In the genomic region with DNA sequence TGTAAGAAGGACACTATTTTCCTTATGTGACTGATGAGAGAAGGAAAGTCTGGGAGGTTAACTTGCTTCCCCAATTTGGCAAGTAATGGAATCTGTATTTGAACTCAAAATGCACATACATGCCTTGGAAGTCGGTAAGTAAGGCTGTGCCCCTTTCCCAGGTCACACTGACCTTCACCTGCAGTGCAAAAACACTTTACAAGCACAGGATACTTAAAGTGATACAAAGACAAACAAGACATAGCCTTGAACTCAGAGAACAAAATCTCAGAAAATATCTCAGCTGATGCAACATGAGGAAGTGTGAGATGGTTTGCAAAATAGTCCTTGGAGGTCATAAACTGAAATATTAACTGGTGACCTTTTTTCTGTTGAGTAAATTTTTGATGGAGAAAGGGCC, we compare ENCODE assay signal across 21 cellular contexts.
DNase-seq lines count a peak whose midpoint lies in the region; ATAC-seq, FAIRE-seq and TF ChIP-seq lines count a peak whose summit lies in the region.
"Had no signal": no experiment of that assay in that cellular context is flagged by ENCODE, and none has a peak within 500 bp of the region (broad histone marks: within the 10 kb centered on the region; RNA-seq: fewer than 3 reads in every experiment).

No MANE protein-coding gene starts in this region.

- H3K27ac ChIP-seq in HepG2 (ENCODE audit: extremely low read length, insufficient read depth, low read length), result no peak overlapping the region
- no peak overlapping the region for H3K27ac ChIP-seq in right lobe of liver
- H3K27ac ChIP-seq in OCI-LY3 (ENCODE audit: low read length), result no peak overlapping the region
- no peak overlapping the region for H3K27ac ChIP-seq in mesendoderm (ENCODE audit: low read depth, low read length)
- H3K27ac ChIP-seq: 22Rv1; A549; BLaER1 treated with 17β-estradiol and CSF1 and Interleukin-3, amounts not matched to agents 10 nM and 100 nM; C4-2B had no signal

- H4K20me1 ChIP-seq in HepG2 (ENCODE audit: insufficient read depth, low read length) (no peaks in the 10 kb centered on the region), OCI-LY3 (ENCODE audit: insufficient read depth, low read length) (no peaks in the 10 kb centered on the region)
- H4K20me1 ChIP-seq: BLaER1 treated with 17β-estradiol and CSF1 and Interleukin-3, amounts not matched to agents 10 nM and 100 nM had no signal

- H3K4me2 ChIP-seq in HepG2 (ENCODE audit: low read depth, low read length), result no peak overlapping the region
- no peak overlapping the region for H3K4me2 ChIP-seq in OCI-LY3 (ENCODE audit: low read length)
- no peak overlapping the region for H3K4me2 ChIP-seq in mesendoderm (ENCODE audit: low read length)
- H3K4me2 ChIP-seq: A549; BLaER1 treated with 17β-estradiol and CSF1 and Interleukin-3, amounts not matched to agents 10 nM and 100 nM had no signal

- H4K8ac ChIP-seq in mesendoderm (ENCODE audit: low read depth, low read length), result no peak overlapping the region

- no peak overlapping the region for H2BK120ac ChIP-seq in mesendoderm (ENCODE audit: low read depth, low read length)

- CTCF ChIA-PET in HepG2 (lab: Yijun Ruan, JAX; ENCODE audit: low intra/inter-chr PET ratio, low total read pairs), result no interaction called here

- H2AFZ ChIP-seq in HepG2 (ENCODE audit: low read length) (no peak overlapping the region), OCI-LY3 (ENCODE audit: low read depth, low read length) (peak overlapping the region; percentile 26; the same call in 1 of the 2 replicates)

- H3K56ac ChIP-seq in mesendoderm (ENCODE audit: low read length), result no peak overlapping the region

- TF ChIP-seq CTCF in HepG2 (CRISPR knock-in tag; IDR thresholded peaks at IDR 0.05), result no peak
- TF ChIP-seq CTCF in right lobe of liver (IDR thresholded peaks at IDR 0.05), result no peak
- TF ChIP-seq CTCF in OCI-LY3 (IDR thresholded peaks at IDR 0.05; ENCODE audit: low read depth, low read length), result no peak

- no peak for DNase-seq in HepG2 (ENCODE audit: low spot score)
- no peak for DNase-seq in right lobe of liver
- no peak for DNase-seq in mesendoderm
- no peak for DNase-seq in glomerular visceral epithelial cell (ENCODE audit: extremely low spot score)
- DNase-seq: AML-193; Caco-2; Calu3; CD4-positive, alpha-beta T cell; CD8-positive, alpha-beta T cell; DMS79 treated with DMSO at 0.1 percent for 48 hours; GF-D8 had no signal

- POLR2A ChIA-PET in HepG2 (lab: Yijun Ruan, JAX), result no interaction called here

- no peak overlapping the region for H3K23ac ChIP-seq in mesendoderm (ENCODE audit: low read length)

- FAIRE-seq in HepG2 (lab: Jason Lieb, UNC), result no peak
- FAIRE-seq: A549, D721Med, G401.6, GM12891, GM19239 had no signal

- no peaks in the 10 kb centered on the region for H3K79me1 ChIP-seq in mesendoderm (ENCODE audit: low read length)

- TF ChIP-seq RAD21 in HepG2 (CRISPR knock-in tag; IDR thresholded peaks at IDR 0.05), result no peak

- peak overlapping the region; percentile 36 for H3K4ac ChIP-seq in mesendoderm (ENCODE audit: low read depth, low read length)

- TF ChIP-seq POLR2A in HepG2 (IDR thresholded peaks at IDR 0.05; ENCODE audit: insufficient read depth in 1 of 2, low read depth in 2 of 2, low read length in 2 of 2) (no peak), right lobe of liver (IDR thresholded peaks at IDR 0.05) (no peak)

- H3K9ac ChIP-seq in HepG2 (ENCODE audit: insufficient read depth, low read depth, low read length) (no peak overlapping the region), OCI-LY3 (ENCODE audit: low read length) (no peak overlapping the region), mesendoderm (ENCODE audit: low read length) (no peak overlapping the region)
- H3K9ac ChIP-seq: BLaER1 treated with 17β-estradiol and CSF1 and Interleukin-3, amounts not matched to agents 10 nM and 100 nM had no signal

- TF ChIP-seq EP300 in HepG2 (IDR thresholded peaks at IDR 0.05; ENCODE audit: low read depth in 2 of 2, low read length in 2 of 2) (no peak), HepG2 (CRISPR knock-in tag; IDR thresholded peaks at IDR 0.05; ENCODE audit: borderline replicate concordance) (no peak)

- intact Hi-C loops in HepG2 (cut with micrococcal nuclease; ENCODE audit: unreplicated experiment) (no loop called here), right lobe of liver (cut with DNase I) (no loop called here)

- no peak overlapping the region for H3K18ac ChIP-seq in mesendoderm (ENCODE audit: low read length)

- no peak overlapping the region for H2BK5ac ChIP-seq in mesendoderm (ENCODE audit: low read length)

- ATAC-seq in HepG2 (no peak), right lobe of liver (no peak), GM21447 (IDR thresholded peaks at IDR 0.05; ENCODE audit: unreplicated experiment) (no peak)
- ATAC-seq: A549; CD8-positive, alpha-beta T cell had no signal

- H3K4me3 ChIP-seq in HepG2 (replicated peaks in 1 of 3; ENCODE audit: insufficient read depth in 1 of 3, low read depth in 2 of 3, low read length in 3 of 3) (no peak overlapping the region), right lobe of liver (no peak overlapping the region), OCI-LY3 (ENCODE audit: low read length) (no peak overlapping the region), mesendoderm (ENCODE audit: low read length) (no peak overlapping the region)
- H3K4me3 ChIP-seq: A549; BLaER1 treated with 17β-estradiol and CSF1 and Interleukin-3, amounts not matched to agents 10 nM and 100 nM had no signal

- BruUV-seq in HepG2 (replicated peaks; lab: Mats Ljungman, UMichigan), result no TSS peak

- no peaks in the 10 kb centered on the region for H3K36me3 ChIP-seq in HepG2 (replicated peaks in 1 of 2; ENCODE audit: control insufficient read depth in 1 of 2, insufficient read depth in 2 of 2, low read length in 2 of 2)
- H3K36me3 ChIP-seq in right lobe of liver, result no peaks in the 10 kb centered on the region
- H3K36me3 ChIP-seq in OCI-LY3 (replicated peaks; ENCODE audit: low read depth, low read length), result no peaks in the 10 kb centered on the region
- no peaks in the 10 kb centered on the region for H3K36me3 ChIP-seq in mesendoderm (ENCODE audit: control insufficient read depth, insufficient read depth, low read length)
- H3K36me3 ChIP-seq: BLaER1 treated with 17β-estradiol and CSF1 and Interleukin-3, amounts not matched to agents 10 nM and 100 nM had no signal

- H3K4me1 ChIP-seq in HepG2 (ENCODE audit: insufficient read depth, low read length) (0 out of 2 replicates have a peak, but pooled peaks cover 9% of the 10 kb centered on the region), right lobe of liver (no peaks in the 10 kb centered on the region), OCI-LY3 (ENCODE audit: low read length) (no peaks in the 10 kb centered on the region; the same call in 1 of the 2 replicates), mesendoderm (ENCODE audit: control insufficient read depth, low read depth, low read length) (no peaks in the 10 kb centered on the region)
- H3K4me1 ChIP-seq: A549; BLaER1 treated with 17β-estradiol and CSF1 and Interleukin-3, amounts not matched to agents 10 nM and 100 nM; Caco-2 had no signal

- WGBS in HepG2 (ENCODE audit: low lambda C conversion rate), result 0% methylated on average over 1 of the region's 1 CpG
- WGBS in right lobe of liver (ENCODE audit: insufficient coverage, low coverage, low lambda C conversion rate, missing lambda C conversion rate), result 22% methylated on average over 1 of the region's 1 CpG
- no CpG with 5 or more reads among the region's 1 CpG for WGBS in mesendoderm (ENCODE audit: extremely low coverage, insufficient coverage, low lambda C conversion rate)

- H3K9me3 ChIP-seq in HepG2 (ENCODE audit: low read length), result no peaks in the 10 kb centered on the region
- H3K9me3 ChIP-seq in right lobe of liver, result no peaks in the 10 kb centered on the region
- H3K9me3 ChIP-seq in OCI-LY3 (ENCODE audit: insufficient read depth, low read length), result no peaks in the 10 kb centered on the region
- H3K9me3 ChIP-seq: A549; BLaER1 treated with 17β-estradiol and CSF1 and Interleukin-3, amounts not matched to agents 10 nM and 100 nM; Caco-2 had no signal

- no peaks in the 10 kb centered on the region for H3K79me2 ChIP-seq in HepG2 (ENCODE audit: insufficient read depth, low read length)
- H3K79me2 ChIP-seq in OCI-LY3 (ENCODE audit: low read length), result no peaks in the 10 kb centered on the region
- no peaks in the 10 kb centered on the region for H3K79me2 ChIP-seq in mesendoderm (ENCODE audit: control insufficient read depth, insufficient read depth, low read length)

- no peak overlapping the region for H4K5ac ChIP-seq in mesendoderm (ENCODE audit: low read length)

- in situ Hi-C loops in HepG2 (cut with HindIII; ENCODE audit: extremely low pct_ligation_motif_present, low pct_unique_long_range_greater_than_20kb), result no loop called here

- H3K27me3 ChIP-seq in HepG2 (ENCODE audit: control insufficient read depth in 1 of 2, insufficient read depth in 2 of 2, low read length in 2 of 2), result no peaks in the 10 kb centered on the region
- H3K27me3 ChIP-seq in right lobe of liver, result no peaks in the 10 kb centered on the region
- no peaks in the 10 kb centered on the region for H3K27me3 ChIP-seq in OCI-LY3 (ENCODE audit: low read depth, low read length)
- H3K27me3 ChIP-seq in mesendoderm (ENCODE audit: insufficient read depth, low read length, poor library complexity), result no peaks in the 10 kb centered on the region
- H3K27me3 ChIP-seq: BLaER1 treated with 17β-estradiol and CSF1 and Interleukin-3, amounts not matched to agents 10 nM and 100 nM had no signal

- H2AK5ac ChIP-seq in mesendoderm (ENCODE audit: low read length), result no peak overlapping the region

- no peak overlapping the region for H2BK15ac ChIP-seq in mesendoderm (replicated peaks; ENCODE audit: low read depth)

TF ChIP-seq in HepG2, 621 proteins besides CTCF, POLR2A, EP300 and RAD21:
- TF ChIP-seq ZNF468 (CRISPR knock-in tag; IDR thresholded peaks at IDR 0.05) (no peak), RARA (CRISPR knock-in tag; IDR thresholded peaks at IDR 0.05) (peak; percentile 69)
